11 cellular contexts compared by ENCODE assay signal in the genomic region with DNA sequence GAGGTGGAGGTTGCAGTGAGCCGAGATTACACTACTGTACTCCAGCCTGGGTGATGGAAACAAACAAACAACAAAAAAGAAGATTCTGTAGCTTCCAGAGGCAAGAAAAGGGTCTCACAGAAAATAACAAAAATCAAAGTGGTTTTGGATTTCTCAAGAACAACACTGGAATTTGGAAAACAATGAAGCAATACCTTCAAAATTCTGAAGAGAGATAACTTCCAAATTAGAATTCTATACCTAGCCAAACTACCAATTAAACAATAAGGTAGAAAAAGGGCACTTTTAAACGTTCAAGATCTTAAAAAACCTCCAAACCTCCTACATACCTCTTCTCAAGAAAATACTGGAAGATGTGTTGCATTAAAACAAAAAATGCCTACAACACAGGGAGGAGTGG.
"Had no signal": no experiment of that assay in that cellular context is flagged by ENCODE, and none has a peak within 500 bp of the region (broad histone marks: within the 10 kb centered on the region; RNA-seq: fewer than 3 reads in every experiment).

No MANE protein-coding gene starts in this region.

- H3K27ac ChIP-seq: GM23248 had no signal

- FAIRE-seq: H1, H54 had no signal

- H3K4me3 ChIP-seq: GM23248, GM23338, HAP-1 had no signal

- ATAC-seq: GM23338, HCT116 had no signal

- H3K4me1 ChIP-seq: HAP-1 had no signal

- H3K9ac ChIP-seq: GM23248 had no signal

- DNase-seq: GM23248, GOT3, H7, H9, HCEC 1CT, HFFc6 had no signal

- H3K4me2 ChIP-seq: GM23338 had no signal

- H3K36me3 ChIP-seq: HAP-1 had no signal

- H3K9me3 ChIP-seq: HAP-1 had no signal

- H2AFZ ChIP-seq: GM23248, GM23338 had no signal
